14 cellular contexts compared by ENCODE assay signal in genomic region chr16:627458-628239, GRCh38. TPM values are rescaled to one million over a fixed set of nuclear protein-coding genes. Genes with fewer than 3 reads are reported as not detected.
DNase-seq lines count a peak whose midpoint lies in the region; ATAC-seq and TF ChIP-seq lines count a peak whose summit lies in the region.
"Had no signal": no experiment of that assay in that cellular context is flagged by ENCODE, and none has a peak within 500 bp of the region (broad histone marks: within the 10 kb centered on the region; RNA-seq: fewer than 3 reads in every experiment).

No MANE protein-coding gene starts in this region.

- no peaks in the 10 kb centered on the region for H3K36me3 ChIP-seq in endodermal cell (ENCODE audit: control insufficient read depth, insufficient read depth, low read length)
- no peaks in the 10 kb centered on the region for H3K36me3 ChIP-seq in CD8-positive, alpha-beta T cell (ENCODE audit: insufficient read depth, low read length)
- no peaks in the 10 kb centered on the region for H3K36me3 ChIP-seq in testis (ENCODE audit: low read depth, missing control alignments)

- no peak overlapping the region for H3K9ac ChIP-seq in endodermal cell (ENCODE audit: extremely low read depth, low read length, poor library complexity, severe bottlenecking)

- no peak overlapping the region for H3K4me3 ChIP-seq in endodermal cell (ENCODE audit: low read length)
- H3K4me3 ChIP-seq in CD8-positive, alpha-beta T cell (ENCODE audit: low read depth, low read length) = no peak overlapping the region
- H3K4me3 ChIP-seq in testis = no peak overlapping the region

- DNase-seq in Caki2 (ENCODE audit: low read depth) = peak; percentile 98
- peak; percentile 96 for DNase-seq in NCI-H2196 (lab: John Stamatoyannopoulos, UW; ENCODE audit: unreplicated experiment)
- DNase-seq in fibroblast of the conjunctiva (ENCODE audit: low read depth) = peak; percentile 34
- DNase-seq in posterior vena cava (ENCODE audit: low spot score) = peak; percentile 72
- no peak for DNase-seq in endodermal cell
- no peak for DNase-seq in CD8-positive, alpha-beta T cell
- no peak for DNase-seq in putamen (ENCODE audit: low spot score)
- DNase-seq in testis = no peak
- DNase-seq: activated naive CD8-positive, alpha-beta T cell treated with anti-CD3 and anti-CD28 coated beads, Interleukin-2, amount 10 ng/mL, durations not matched to agents 7 days and 5 days; effector CD4-positive, alpha-beta T cell; MV-4-11; natural killer cell; stimulated activated CD4-positive, alpha-beta T cell treated with anti-CD3 and anti-CD28 coated beads, Interleukin-2, amount 100 ng/mL, for 24 hours; stimulated activated naive CD8-positive, alpha-beta T cell treated with anti-CD3 and anti-CD28 coated beads, Interleukin-15, amount 100 ng/mL, for 72 hours had no signal

- intact Hi-C loops in posterior vena cava (cut with DNase I) = no loop called here
- intact Hi-C loops in CD8-positive, alpha-beta T cell (cut with DNase I, micrococcal nuclease) = no loop called here
- intact Hi-C loops in testis (cut with DNase I; ENCODE audit: low total_unique reads) = no loop called here

- ATAC-seq in CD8-positive, alpha-beta T cell = no peak
- ATAC-seq: natural killer cell; stimulated activated naive CD8-positive, alpha-beta T cell treated with anti-CD3 and anti-CD28 coated beads, Interleukin-15, amount 100 ng/mL, for 72 hours had no signal

- POLR2A ChIA-PET in CD8-positive, alpha-beta T cell (lab: Charles Lee) = no interaction called here

- WGBS in endodermal cell (ENCODE audit: insufficient coverage in 1 of 2, insufficient read length in 1 of 2), 2 experiments = 92 to 95% methylated on average over 25 to 50 of the region's 50 CpGs
- 87 to 92% methylated on average over 43 to 50 of the region's 50 CpGs for WGBS in testis, 2 donors

- no peak overlapping the region for H3K27ac Mint-ChIP-seq in endodermal cell
- no peak overlapping the region for H3K27ac Mint-ChIP-seq in CD8-positive, alpha-beta T cell
- H3K27ac Mint-ChIP-seq: activated naive CD8-positive, alpha-beta T cell treated with anti-CD3 and anti-CD28 coated beads, Interleukin-2, amount 10 ng/mL, durations not matched to agents 7 days and 5 days; natural killer cell had no signal

- peaks cover 9% of the 10 kb centered on the region for H3K4me1 ChIP-seq in endodermal cell (ENCODE audit: control insufficient read depth, insufficient read depth, low read length)
- no peaks in the 10 kb centered on the region for H3K4me1 ChIP-seq in CD8-positive, alpha-beta T cell (ENCODE audit: insufficient read depth, low read length)
- peaks cover 20% of the 10 kb centered on the region for H3K4me1 ChIP-seq in testis

- H3K9me3 Mint-ChIP-seq in endodermal cell = no peaks in the 10 kb centered on the region
- H3K9me3 Mint-ChIP-seq in CD8-positive, alpha-beta T cell = no peaks in the 10 kb centered on the region
- H3K9me3 Mint-ChIP-seq: activated naive CD8-positive, alpha-beta T cell treated with anti-CD3 and anti-CD28 coated beads, Interleukin-2, amount 10 ng/mL, durations not matched to agents 7 days and 5 days; natural killer cell; stimulated activated naive CD8-positive, alpha-beta T cell treated with anti-CD3 and anti-CD28 coated beads, Interleukin-15, amount 100 ng/mL, for 72 hours had no signal

- H3K36me3 Mint-ChIP-seq in endodermal cell (ENCODE audit: low read depth) = peaks cover 10% of the 10 kb centered on the region
- H3K36me3 Mint-ChIP-seq in CD8-positive, alpha-beta T cell = peaks cover 16% of the 10 kb centered on the region
- H3K36me3 Mint-ChIP-seq: activated naive CD8-positive, alpha-beta T cell treated with anti-CD3 and anti-CD28 coated beads, Interleukin-2, amount 10 ng/mL, durations not matched to agents 7 days and 5 days; natural killer cell had no signal

- no peak overlapping the region for H3K27ac ChIP-seq in endodermal cell (ENCODE audit: low read depth, low read length)
- no peak overlapping the region for H3K27ac ChIP-seq in CD8-positive, alpha-beta T cell (ENCODE audit: low read depth, low read length)
- no peak overlapping the region for H3K27ac ChIP-seq in testis

- TF ChIP-seq CTCF in endodermal cell (conservative IDR thresholded peaks at IDR 0.05) (no peak), testis (IDR thresholded peaks at IDR 0.05) (no peak)
- no peak for TF ChIP-seq CTCF in CD8-positive, alpha-beta T cell (IDR thresholded peaks at IDR 0.05)

- H3K27me3 ChIP-seq in endodermal cell (ENCODE audit: control insufficient read depth, insufficient read depth, low read length, poor library complexity, severe bottlenecking) (no peaks in the 10 kb centered on the region), testis (no peaks in the 10 kb centered on the region)
- no peaks in the 10 kb centered on the region for H3K27me3 ChIP-seq in CD8-positive, alpha-beta T cell (ENCODE audit: insufficient read depth, low read length)

- H3K4me1 Mint-ChIP-seq in endodermal cell = peaks cover under 1% of the 10 kb centered on the region
- no peaks in the 10 kb centered on the region for H3K4me1 Mint-ChIP-seq in CD8-positive, alpha-beta T cell (ENCODE audit: low read depth)
- H3K4me1 Mint-ChIP-seq: activated naive CD8-positive, alpha-beta T cell treated with anti-CD3 and anti-CD28 coated beads, Interleukin-2, amount 10 ng/mL, durations not matched to agents 7 days and 5 days; natural killer cell; stimulated activated naive CD8-positive, alpha-beta T cell treated with anti-CD3 and anti-CD28 coated beads, Interleukin-15, amount 100 ng/mL, for 72 hours had no signal

- no peaks in the 10 kb centered on the region for H3K27me3 Mint-ChIP-seq in endodermal cell (ENCODE audit: insufficient read depth)
- H3K27me3 Mint-ChIP-seq in CD8-positive, alpha-beta T cell (ENCODE audit: low read depth) = no peaks in the 10 kb centered on the region
- H3K27me3 Mint-ChIP-seq: activated naive CD8-positive, alpha-beta T cell treated with anti-CD3 and anti-CD28 coated beads, Interleukin-2, amount 10 ng/mL, durations not matched to agents 7 days and 5 days; stimulated activated naive CD8-positive, alpha-beta T cell treated with anti-CD3 and anti-CD28 coated beads, Interleukin-15, amount 100 ng/mL, for 72 hours had no signal

- H3K9me3 ChIP-seq in endodermal cell (ENCODE audit: control insufficient read depth, low read length) = no peaks in the 10 kb centered on the region
- H3K9me3 ChIP-seq in CD8-positive, alpha-beta T cell (ENCODE audit: low read length) = no peaks in the 10 kb centered on the region
- no peaks in the 10 kb centered on the region for H3K9me3 ChIP-seq in testis

- CTCF ChIA-PET in CD8-positive, alpha-beta T cell (lab: Charles Lee) = interaction anchor here (1.1 kb wide), 1 partner anchor 16 kb away, joined by 3 read pairs; no protein-coding TSS in a partner anchor

- in situ Hi-C loops in Caki2 (cut with HindIII; ENCODE audit: low pct_unique_long_range_greater_than_20kb, low sequenced_read_pairs) = no loop called here

- no peak for TF ChIP-seq POLR2A in testis (IDR thresholded peaks at IDR 0.05)

- H3K4me3 Mint-ChIP-seq in endodermal cell = no peak overlapping the region
- no peak overlapping the region for H3K4me3 Mint-ChIP-seq in CD8-positive, alpha-beta T cell
- H3K4me3 Mint-ChIP-seq: activated naive CD8-positive, alpha-beta T cell treated with anti-CD3 and anti-CD28 coated beads, Interleukin-2, amount 10 ng/mL, durations not matched to agents 7 days and 5 days; natural killer cell; stimulated activated naive CD8-positive, alpha-beta T cell treated with anti-CD3 and anti-CD28 coated beads, Interleukin-15, amount 100 ng/mL, for 72 hours had no signal

RNA-seq across cellular contexts. Expression of gene WFIKKN1, which starts 3.1 kb away (rescaled TPM):
- total RNA-seq in Caki2 (2014; rRNA removed; shearing (Covaris generic); ENCODE audit: low replicate concordance) = 0.07 TPM in 1 of 2 replicates, not detected in the other
- total RNA-seq in posterior vena cava = under 1 TPM; 0.14 TPM
- 10 to 100 TPM in 1 of 2 donors, 1 to 10 TPM in 1; 7.7 to 11.6 TPM for total RNA-seq in endodermal cell
- 17.0 TPM for polyA plus RNA-seq in endodermal cell (2013, experiment 1 of 2)
- polyA plus RNA-seq in endodermal cell (2013, experiment 2 of 2) = 15.2 TPM
- total RNA-seq in CD8-positive, alpha-beta T cell = under 1 TPM; 0.16 to 0.17 TPM
- 10 to 100 TPM in 1 of 2 donors, 1 to 10 TPM in 1; 3.5 to 10.5 TPM for total RNA-seq in testis
- polyA plus RNA-seq in testis (ENCODE audit: insufficient read depth, low read depth, low replicate concordance) = 1.1 TPM

RNA-seq across cellular contexts. Expression of gene METTL26, which starts 8.5 kb away (rescaled TPM):
- 433 and 438 TPM in 2 replicates for total RNA-seq in Caki2 (2014; rRNA removed; shearing (Covaris generic); ENCODE audit: low replicate concordance)
- total RNA-seq in posterior vena cava = 10 to 100 TPM; 43.3 to 63.2 TPM
- 10 to 100 TPM; 72.1 to 79.8 TPM for total RNA-seq in endodermal cell
- 85.0 TPM for polyA plus RNA-seq in endodermal cell (2013, experiment 1 of 2)
- polyA plus RNA-seq in endodermal cell (2013, experiment 2 of 2) = 78.2 TPM
- 10 to 100 TPM; 37.4 to 43.1 TPM for total RNA-seq in CD8-positive, alpha-beta T cell
- total RNA-seq in testis = 100 to 1,000 TPM; 161 to 185 TPM
- 72.1 TPM for polyA plus RNA-seq in testis (ENCODE audit: insufficient read depth, low read depth, low replicate concordance)

RNA-seq across cellular contexts. Expression of gene MCRIP2, which starts 14.0 kb away (rescaled TPM):
- 93.0 and 94.1 TPM in 2 replicates for total RNA-seq in Caki2 (2014; rRNA removed; shearing (Covaris generic); ENCODE audit: low replicate concordance)
- total RNA-seq in posterior vena cava (10 to 100 TPM; 19.0 to 21.5 TPM), endodermal cell (10 to 100 TPM; 22.8 to 34.2 TPM), testis (100 to 1,000 TPM in 1 of 2 donors, 10 to 100 TPM in 1; 83.1 to 134 TPM)
- polyA plus RNA-seq in endodermal cell (2013, experiment 1 of 2) = 12.5 TPM
- polyA plus RNA-seq in endodermal cell (2013, experiment 2 of 2) = 12.0 TPM
- 10 to 100 TPM; 15.9 to 19.2 TPM for total RNA-seq in CD8-positive, alpha-beta T cell
- 78.2 TPM for polyA plus RNA-seq in testis (ENCODE audit: insufficient read depth, low read depth, low replicate concordance)

RNA-seq across cellular contexts. Expression of gene WDR90, which starts 21.5 kb away (rescaled TPM):
- total RNA-seq in Caki2 (2014; rRNA removed; shearing (Covaris generic); ENCODE audit: low replicate concordance) = 12.3 and 52.7 TPM in 2 replicates
- total RNA-seq in posterior vena cava (10 to 100 TPM; 13.4 to 14.9 TPM), endodermal cell (100 to 1,000 TPM; 112 to 120 TPM), testis (100 to 1,000 TPM; 155 to 195 TPM)
- polyA plus RNA-seq in endodermal cell (2013, experiment 1 of 2) = 50.5 TPM
- polyA plus RNA-seq in endodermal cell (2013, experiment 2 of 2) = 49.8 TPM
- 10 to 100 TPM; 15.0 to 22.8 TPM for total RNA-seq in CD8-positive, alpha-beta T cell
- polyA plus RNA-seq in testis (ENCODE audit: insufficient read depth, low read depth, low replicate concordance) = 102 TPM

RNA-seq across cellular contexts. Expression of gene RAB40C, which starts 37.8 kb away (rescaled TPM):
- total RNA-seq in Caki2 (2014; rRNA removed; shearing (Covaris generic); ENCODE audit: low replicate concordance) = 22.4 and 33.2 TPM in 2 replicates
- total RNA-seq in posterior vena cava (10 to 100 TPM; 13.0 to 13.6 TPM), endodermal cell (10 to 100 TPM; 21.3 to 25.9 TPM), testis (10 to 100 TPM; 47.9 to 51.2 TPM)
- polyA plus RNA-seq in endodermal cell (2013, experiment 1 of 2) = 24.0 TPM
- polyA plus RNA-seq in endodermal cell (2013, experiment 2 of 2) = 23.0 TPM
- 1 to 10 TPM; 3.9 to 5.9 TPM for total RNA-seq in CD8-positive, alpha-beta T cell
- polyA plus RNA-seq in testis (ENCODE audit: insufficient read depth, low read depth, low replicate concordance) = 27.6 TPM

Comparison
In these comparisons a context has a peak if more than half of its experiments do, and no peak if none do; other contexts are left out.
1. DNase-seq: peak in Caki2 (single experiment), NCI-H2196 (single experiment), fibroblast of the conjunctiva (single experiment) and posterior vena cava (single experiment); none in endodermal cell (single experiment), CD8-positive, alpha-beta T cell (0 of 7), putamen (single experiment) and testis (single experiment).